Comparison of ENCODE assay signal across 28 cellular contexts in the genomic region with DNA sequence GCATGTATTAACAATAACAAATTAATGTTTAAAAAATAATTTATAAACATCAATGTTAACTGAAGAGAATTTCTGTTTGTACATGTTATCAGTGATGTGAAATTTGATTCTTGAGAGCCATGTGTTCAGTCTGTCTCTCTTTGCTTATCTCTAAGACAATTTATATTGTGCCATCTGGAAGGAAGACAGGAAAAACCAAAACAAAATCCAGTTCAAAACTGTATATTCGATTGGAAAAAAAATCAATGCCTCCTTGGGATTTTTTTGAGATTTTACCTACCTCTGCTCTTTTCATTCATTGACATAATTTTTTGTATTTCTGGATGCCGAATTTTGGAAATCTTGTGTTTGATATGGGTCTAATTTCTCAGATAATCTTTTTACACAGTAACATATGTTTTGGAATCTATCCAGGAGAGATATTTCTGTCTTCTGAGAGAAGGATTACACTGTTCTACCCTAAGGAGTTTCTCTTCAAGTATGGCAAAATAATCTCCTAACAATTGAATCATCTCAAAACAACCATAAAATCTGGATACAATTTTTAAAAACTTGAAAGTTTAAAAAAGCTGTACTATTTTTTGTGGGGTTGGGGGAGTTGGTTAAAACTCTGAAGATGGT.
DNase-seq lines count a peak whose midpoint lies in the region; ATAC-seq and TF ChIP-seq lines count a peak whose summit lies in the region.
"Had no signal": no experiment of that assay in that cellular context is flagged by ENCODE, and none has a peak within 500 bp of the region (broad histone marks: within the 10 kb centered on the region; RNA-seq: fewer than 3 reads in every experiment).

No MANE protein-coding gene starts in this region.

- H3K36me3 ChIP-seq in ACC112 (ENCODE audit: insufficient read depth, low read length) (no peaks in the 10 kb centered on the region), hepatocyte (replicated peaks; ENCODE audit: insufficient read depth, low read depth) (no peaks in the 10 kb centered on the region), esophagus squamous epithelium (no peaks in the 10 kb centered on the region)
- H3K36me3 ChIP-seq: gastrocnemius medialis, prostate gland had no signal

- H3K4me3 ChIP-seq in ACC112 (ENCODE audit: low read depth, low read length): no peak overlapping the region
- H3K4me3 ChIP-seq in hepatocyte: no peak overlapping the region
- H3K4me3 ChIP-seq in esophagus squamous epithelium: no peak overlapping the region
- H3K4me3 ChIP-seq: gastrocnemius medialis, prostate gland, testis had no signal

- H3K9me2 ChIP-seq in hepatocyte (replicated peaks; ENCODE audit: insufficient read depth): no peaks in the 10 kb centered on the region

- H3K4me1 ChIP-seq in ACC112 (ENCODE audit: control insufficient read depth, insufficient read depth, low read length, unreplicated experiment): no peaks in the 10 kb centered on the region
- peaks cover 3% of the 10 kb centered on the region for H3K4me1 ChIP-seq in hepatocyte (ENCODE audit: insufficient read depth)
- H3K4me1 ChIP-seq in esophagus squamous epithelium: no peaks in the 10 kb centered on the region
- H3K4me1 ChIP-seq: gastrocnemius medialis, prostate gland, testis had no signal

- H2AFZ ChIP-seq in ACC112 (ENCODE audit: low read length, unreplicated experiment): peak overlapping the region; percentile 19
- H2AFZ ChIP-seq in hepatocyte: no peak overlapping the region

- in situ Hi-C loops in GM13976 (cut with MboI; ENCODE audit: low sequenced_read_pairs, unreplicated experiment): no loop called here

- DNase-seq in NCI-H1694 treated with DMSO at 0.1 percent for 48 hours (lab: John Stamatoyannopoulos, UW): peak; percentile 45
- DNase-seq in hepatocyte (ENCODE audit: low spot score): no peak
- DNase-seq in H4 (ENCODE audit: low spot score): no peak
- no peak for DNase-seq in esophagus squamous epithelium (lab: John Stamatoyannopoulos, UW)
- DNase-seq in GM13976 (ENCODE audit: low spot score): no peak
- DNase-seq: activated CD4-positive, alpha-beta T cell treated with anti-CD3 and anti-CD28 coated beads, Interleukin-2, amount 50 U/mL, for 48 hours; activated CD8-positive, alpha-beta memory T cell treated with anti-CD3 and anti-CD28 coated beads, Interleukin-2, amount 50 U/mL, for 4 hours; activated naive CD4-positive, alpha-beta T cell treated with anti-CD3 and anti-CD28 coated beads, Interleukin-2, amount 10 ng/mL, durations not matched to agents 7 days and 5 days; CD8-positive, alpha-beta T cell; cortex of kidney; gastrocnemius medialis; hypothalamus; immature natural killer cell; KG1; mesendoderm; MM.1S; NCI-H1436; NCI-H526 treated with DMSO at 0.1 percent for 48 hours; stimulated activated CD4-positive, alpha-beta T cell treated with anti-CD3 and anti-CD28 coated beads, Interleukin-15, amount 100 ng/mL, for 24 hours; stimulated activated naive B cell treated with anti-CD40 and anti-IgM and Interleukin-4, amounts not matched to agents 10 μg/mL and 1 μg/mL and 100 μg/mL, for 72 hours; testis had no signal

- no peak overlapping the region for H3K27ac ChIP-seq in ACC112 (ENCODE audit: low read depth, low read length)
- peak overlapping the region; percentile 42 for H3K27ac ChIP-seq in hepatocyte
- H3K27ac ChIP-seq in esophagus squamous epithelium: no peak overlapping the region
- H3K27ac ChIP-seq: gastrocnemius medialis, prostate gland, testis had no signal

- TF ChIP-seq CTCF in hepatocyte (IDR thresholded peaks at IDR 0.05; ENCODE audit: poor library complexity): no peak
- TF ChIP-seq CTCF in esophagus squamous epithelium (IDR thresholded peaks at IDR 0.05): no peak
- TF ChIP-seq CTCF in GM13976 (IDR thresholded peaks at IDR 0.05; ENCODE audit: borderline replicate concordance, control extremely low read depth, extremely low read depth, insufficient read depth, missing control alignments): no peak

- ATAC-seq in SK-N-SH treated with all-trans-retinoic acid at 6 μM for 48 hours: no peak
- ATAC-seq in GM18873 (IDR thresholded peaks at IDR 0.05; ENCODE audit: low FRiP score, unreplicated experiment): no peak
- ATAC-seq: activated CD4-positive, CD25-positive, alpha-beta regulatory T cell treated with anti-CD3 and anti-CD28 coated beads, Interleukin-2, amount 50 U/mL, for 24 hours; CD8-positive, alpha-beta T cell; esophagus mucosa; gastrocnemius medialis; left lobe of liver; stimulated activated naive B cell treated with anti-CD40 and anti-IgM and Interleukin-4, amounts not matched to agents 10 μg/mL and 1 μg/mL and 100 μg/mL, for 72 hours had no signal

- no peaks in the 10 kb centered on the region for H4K20me1 ChIP-seq in hepatocyte (ENCODE audit: insufficient read depth, poor library complexity, severe bottlenecking)

- H3K79me2 ChIP-seq in ACC112 (ENCODE audit: control insufficient read depth, insufficient read depth, low read length, unreplicated experiment) (no peaks in the 10 kb centered on the region), hepatocyte (no peaks in the 10 kb centered on the region)

- no peaks in the 10 kb centered on the region for H3K27me3 ChIP-seq in ACC112 (ENCODE audit: insufficient read depth, low read length)
- no peaks in the 10 kb centered on the region for H3K27me3 ChIP-seq in hepatocyte
- no peaks in the 10 kb centered on the region for H3K27me3 ChIP-seq in esophagus squamous epithelium
- H3K27me3 ChIP-seq: gastrocnemius medialis, testis had no signal

- WGBS in hepatocyte (ENCODE audit: low lambda C conversion rate, missing lambda C conversion rate): 57% methylated on average over 2 of the region's 2 CpGs
- 31 to 59% methylated on average over 2 of the region's 2 CpGs for WGBS in esophagus squamous epithelium, 2 donors

- TF ChIP-seq POLR2A in esophagus squamous epithelium (IDR thresholded peaks at IDR 0.05): no peak

- intact Hi-C loops in esophagus squamous epithelium (cut with DNase I): no loop called here

- H3K4me2 ChIP-seq in hepatocyte: no peak overlapping the region

- H3K9me3 ChIP-seq in hepatocyte (ENCODE audit: low read depth) (no peaks in the 10 kb centered on the region), esophagus squamous epithelium (no peaks in the 10 kb centered on the region)
- H3K9me3 ChIP-seq: gastrocnemius medialis, prostate gland, testis had no signal

TF ChIP-seq in SK-N-SH treated with all-trans-retinoic acid at 6 μM for 48 hours, 23 proteins besides CTCF, POLR2A, EP300 and RAD21:
- TF ChIP-seq, protein P1, sequence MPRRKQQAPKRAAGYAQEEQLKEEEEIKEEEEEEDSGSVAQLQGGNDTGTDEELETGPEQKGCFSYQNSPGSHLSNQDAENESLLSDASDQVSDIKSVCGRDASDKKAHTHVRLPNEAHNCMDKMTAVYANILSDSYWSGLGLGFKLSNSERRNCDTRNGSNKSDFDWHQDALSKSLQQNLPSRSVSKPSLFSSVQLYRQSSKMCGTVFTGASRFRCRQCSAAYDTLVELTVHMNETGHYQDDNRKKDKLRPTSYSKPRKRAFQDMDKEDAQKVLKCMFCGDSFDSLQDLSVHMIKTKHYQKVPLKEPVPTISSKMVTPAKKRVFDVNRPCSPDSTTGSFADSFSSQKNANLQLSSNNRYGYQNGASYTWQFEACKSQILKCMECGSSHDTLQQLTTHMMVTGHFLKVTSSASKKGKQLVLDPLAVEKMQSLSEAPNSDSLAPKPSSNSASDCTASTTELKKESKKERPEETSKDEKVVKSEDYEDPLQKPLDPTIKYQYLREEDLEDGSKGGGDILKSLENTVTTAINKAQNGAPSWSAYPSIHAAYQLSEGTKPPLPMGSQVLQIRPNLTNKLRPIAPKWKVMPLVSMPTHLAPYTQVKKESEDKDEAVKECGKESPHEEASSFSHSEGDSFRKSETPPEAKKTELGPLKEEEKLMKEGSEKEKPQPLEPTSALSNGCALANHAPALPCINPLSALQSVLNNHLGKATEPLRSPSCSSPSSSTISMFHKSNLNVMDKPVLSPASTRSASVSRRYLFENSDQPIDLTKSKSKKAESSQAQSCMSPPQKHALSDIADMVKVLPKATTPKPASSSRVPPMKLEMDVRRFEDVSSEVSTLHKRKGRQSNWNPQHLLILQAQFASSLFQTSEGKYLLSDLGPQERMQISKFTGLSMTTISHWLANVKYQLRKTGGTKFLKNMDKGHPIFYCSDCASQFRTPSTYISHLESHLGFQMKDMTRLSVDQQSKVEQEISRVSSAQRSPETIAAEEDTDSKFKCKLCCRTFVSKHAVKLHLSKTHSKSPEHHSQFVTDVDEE (CRISPR knock-in tag; IDR thresholded peaks at IDR 0.05): peak; percentile 62; the same call in 1 of the 2 replicates
- TF ChIP-seq CREB5 (CRISPR knock-in tag; IDR thresholded peaks at IDR 0.05; ENCODE audit: low read depth) (no peak), TCF4 (CRISPR knock-in tag; IDR thresholded peaks at IDR 0.05; ENCODE audit: borderline replicate concordance) (peak; percentile 99), ISL1 (CRISPR knock-in tag; IDR thresholded peaks at IDR 0.05) (peak; percentile 37; the same call in 1 of the 2 replicates)
- TF ChIP-seq, protein P2, sequence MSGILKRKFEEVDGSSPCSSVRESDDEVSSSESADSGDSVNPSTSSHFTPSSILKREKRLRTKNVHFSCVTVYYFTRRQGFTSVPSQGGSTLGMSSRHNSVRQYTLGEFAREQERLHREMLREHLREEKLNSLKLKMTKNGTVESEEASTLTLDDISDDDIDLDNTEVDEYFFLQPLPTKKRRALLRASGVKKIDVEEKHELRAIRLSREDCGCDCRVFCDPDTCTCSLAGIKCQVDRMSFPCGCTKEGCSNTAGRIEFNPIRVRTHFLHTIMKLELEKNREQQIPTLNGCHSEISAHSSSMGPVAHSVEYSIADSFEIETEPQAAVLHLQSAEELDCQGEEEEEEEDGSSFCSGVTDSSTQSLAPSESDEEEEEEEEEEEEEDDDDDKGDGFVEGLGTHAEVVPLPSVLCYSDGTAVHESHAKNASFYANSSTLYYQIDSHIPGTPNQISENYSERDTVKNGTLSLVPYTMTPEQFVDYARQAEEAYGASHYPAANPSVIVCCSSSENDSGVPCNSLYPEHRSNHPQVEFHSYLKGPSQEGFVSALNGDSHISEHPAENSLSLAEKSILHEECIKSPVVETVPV (CRISPR knock-in tag; IDR thresholded peaks at IDR 0.05): peak; percentile 76; the same call in 1 of the 2 replicates
